Comparison of ENCODE assay signal across 27 cellular contexts in genomic region chr1:41864471-41865040, GRCh38. TPM values are rescaled to one million over a fixed set of nuclear protein-coding genes. Genes with fewer than 3 reads are reported as not detected.
DNase-seq lines count a peak whose midpoint lies in the region; ATAC-seq, FAIRE-seq and TF ChIP-seq lines count a peak whose summit lies in the region.
"Had no signal": no experiment of that assay in that cellular context is flagged by ENCODE, and none has a peak within 500 bp of the region (broad histone marks: within the 10 kb centered on the region; RNA-seq: fewer than 3 reads in every experiment).

No MANE protein-coding gene starts in this region.

- H3K79me2 ChIP-seq in K562 (ENCODE audit: control insufficient read depth, insufficient read depth, low read length) (no peaks in the 10 kb centered on the region), neural progenitor cell (ENCODE audit: low read depth) (no peaks in the 10 kb centered on the region)

- no peaks in the 10 kb centered on the region for H3K9me3 Mint-ChIP-seq in neural progenitor cell
- no peaks in the 10 kb centered on the region for H3K9me3 Mint-ChIP-seq in activated naive CD4-positive, alpha-beta T cell treated with anti-CD3 and anti-CD28 coated beads, Interleukin-2, amount 10 ng/mL, durations not matched to agents 7 days and 5 days
- no peaks in the 10 kb centered on the region for H3K9me3 Mint-ChIP-seq in activated naive CD8-positive, alpha-beta T cell treated with anti-CD3 and anti-CD28 coated beads for 36 hours
- H3K9me3 Mint-ChIP-seq: activated CD4-positive, alpha-beta T cell treated with anti-CD3 and anti-CD28 coated beads, Interleukin-2, amount 10 ng/mL, durations not matched to agents 24 days and 14 days; activated T-cell treated with anti-CD3 and anti-CD28 coated beads, Interleukin-2, amount 50 U/mL, for 24 hours; naive thymus-derived CD8-positive, alpha-beta T cell; stimulated activated naive B cell treated with anti-CD40 and anti-IgM and Interleukin-4, amounts not matched to agents 10 μg/mL and 1 μg/mL and 100 μg/mL, for 72 hours; WTC11 had no signal

- H3K4me3 Mint-ChIP-seq in neural progenitor cell, result no peak overlapping the region
- no peak overlapping the region for H3K4me3 Mint-ChIP-seq in activated naive CD4-positive, alpha-beta T cell treated with anti-CD3 and anti-CD28 coated beads, Interleukin-2, amount 10 ng/mL, durations not matched to agents 7 days and 5 days
- H3K4me3 Mint-ChIP-seq in activated naive CD8-positive, alpha-beta T cell treated with anti-CD3 and anti-CD28 coated beads for 36 hours, result no peak overlapping the region
- H3K4me3 Mint-ChIP-seq: activated CD4-positive, alpha-beta T cell treated with anti-CD3 and anti-CD28 coated beads, Interleukin-2, amount 10 ng/mL, durations not matched to agents 24 days and 14 days; activated T-cell treated with anti-CD3 and anti-CD28 coated beads, Interleukin-2, amount 50 U/mL, for 24 hours; naive thymus-derived CD8-positive, alpha-beta T cell; stimulated activated naive B cell treated with anti-CD40 and anti-IgM and Interleukin-4, amounts not matched to agents 10 μg/mL and 1 μg/mL and 100 μg/mL, for 72 hours; WTC11 had no signal

- intact Hi-C loops in K562 (cut with micrococcal nuclease), result no loop called here

- POLR2A ChIA-PET in K562 (lab: Yijun Ruan, JAX), result interaction anchor here (0.7 to 1.7 kb wide), 5 partner anchors 17 to 228 kb away, joined by 3 to 4 read pairs (median 3); no protein-coding TSS in a partner anchor

- TF ChIP-seq RAD21 in K562 (CRISPR knock-in tag; conservative IDR thresholded peaks at IDR 0.05 in 1 of 2, IDR thresholded peaks at IDR 0.05 in 1 of 2), result no peak

- peaks cover 0 to 13% of the 10 kb centered on the region in 2 experiments; a peak in 2 of 5 replicates for H3K4me1 ChIP-seq in K562 (replicated peaks in 1 of 2; ENCODE audit: control insufficient read depth in 2 of 2, insufficient read depth in 2 of 2, low read length in 2 of 2)
- H3K4me1 ChIP-seq in neural progenitor cell, result peaks cover 15% of the 10 kb centered on the region
- H3K4me1 ChIP-seq: upper lobe of right lung had no signal

- peak overlapping the region; percentile 29 for H3K27ac Mint-ChIP-seq in neural progenitor cell
- H3K27ac Mint-ChIP-seq in activated naive CD4-positive, alpha-beta T cell treated with anti-CD3 and anti-CD28 coated beads, Interleukin-2, amount 10 ng/mL, durations not matched to agents 7 days and 5 days, result no peak overlapping the region
- H3K27ac Mint-ChIP-seq in activated naive CD8-positive, alpha-beta T cell treated with anti-CD3 and anti-CD28 coated beads for 36 hours, result no peak overlapping the region
- H3K27ac Mint-ChIP-seq: activated CD4-positive, alpha-beta T cell treated with anti-CD3 and anti-CD28 coated beads, Interleukin-2, amount 10 ng/mL, durations not matched to agents 24 days and 14 days; activated T-cell treated with anti-CD3 and anti-CD28 coated beads, Interleukin-2, amount 50 U/mL, for 24 hours; naive thymus-derived CD8-positive, alpha-beta T cell; stimulated activated naive B cell treated with anti-CD40 and anti-IgM and Interleukin-4, amounts not matched to agents 10 μg/mL and 1 μg/mL and 100 μg/mL, for 72 hours; WTC11 had no signal

- no peak for FAIRE-seq in K562 (lab: Jason Lieb, UNC)
- FAIRE-seq: keratinocyte had no signal

- no TSS peak for BruUV-seq in K562 (replicated peaks; lab: Mats Ljungman, UMichigan)

- H2AFZ ChIP-seq in K562 (ENCODE audit: low read depth, low read length) (no peak overlapping the region), neural progenitor cell (replicated peaks) (no peak overlapping the region)

- no peaks in the 10 kb centered on the region for H3K9me1 ChIP-seq in K562 (ENCODE audit: control insufficient read depth, insufficient read depth, low read length)

- H3F3A ChIP-seq in neural progenitor cell (ENCODE audit: low read depth), result no peaks in the 10 kb centered on the region

- DNase-seq in EH (ENCODE audit: low read depth), result peak; percentile 48
- DNase-seq in NCI-H524 treated with DMSO at 0.1 percent for 48 hours (lab: John Stamatoyannopoulos, UW), result peak; percentile 27
- DNase-seq in K562 (ENCODE audit: extremely low read depth in 1 of 4, low spot score in 3 of 4), result no peak
- DNase-seq in neural progenitor cell (ENCODE audit: low spot score), result peak; percentile 47
- no peak for DNase-seq in activated naive CD4-positive, alpha-beta T cell treated with anti-CD3 and anti-CD28 coated beads, Interleukin-2, amount 10 ng/mL, durations not matched to agents 7 days and 5 days
- DNase-seq in G401 (ENCODE audit: low spot score), result no peak
- no peak for DNase-seq in activated naive CD8-positive, alpha-beta T cell treated with anti-CD3 and anti-CD28 coated beads for 36 hours
- DNase-seq: activated CD4-positive, alpha-beta T cell treated with anti-CD3 and anti-CD28 coated beads, Interleukin-2, amount 10 ng/mL, durations not matched to agents 24 days and 14 days; activated gamma-delta T cell; activated T-cell treated with anti-CD3 and anti-CD28 coated beads, Interleukin-2, amount 50 U/mL, for 24 hours; caudate nucleus; cortex of kidney; DMS79; effector memory CD4-positive, alpha-beta T cell; erythroblast; foreskin fibroblast; head of caudate nucleus; naive thymus-derived CD8-positive, alpha-beta T cell; NCI-H1048; NCI-H1694; NCI-H2171; NCI-H526; stimulated activated naive B cell treated with anti-CD40 and anti-IgM and Interleukin-4, amounts not matched to agents 10 μg/mL and 1 μg/mL and 100 μg/mL, for 72 hours; substantia nigra; upper lobe of right lung had no signal

- CTCF ChIA-PET in K562 (lab: Yijun Ruan, JAX; ENCODE audit: low intra/inter-chr PET ratio), result no interaction called here
- CTCF ChIA-PET in activated naive CD4-positive, alpha-beta T cell treated with anti-CD3 and anti-CD28 coated beads, Interleukin-2, amount 10 ng/mL, durations not matched to agents 7 days and 5 days (lab: Charles Lee), result interaction anchor here (1.3 to 3.9 kb wide), 4 partner anchors 28 to 349 kb away, joined by 5 to 22 read pairs (median 8); no protein-coding TSS in a partner anchor

- no peak overlapping the region for H3K9ac ChIP-seq in K562 (ENCODE audit: insufficient read depth in 1 of 2, low read depth in 2 of 2, low read length in 2 of 2)
- H3K9ac ChIP-seq in neural progenitor cell, result no peak overlapping the region

- H3K27ac ChIP-seq in K562 (ENCODE audit: extremely low read depth, low read depth, low read length) (no peak overlapping the region), neural progenitor cell (no peak overlapping the region)
- H3K27ac ChIP-seq: upper lobe of right lung had no signal

- H3K36me3 ChIP-seq in K562 (ENCODE audit: control insufficient read depth, insufficient read depth, low read length) (no peaks in the 10 kb centered on the region), neural progenitor cell (no peaks in the 10 kb centered on the region)
- H3K36me3 ChIP-seq: upper lobe of right lung had no signal

- H3K36me3 Mint-ChIP-seq in neural progenitor cell, result no peaks in the 10 kb centered on the region
- H3K36me3 Mint-ChIP-seq in activated naive CD4-positive, alpha-beta T cell treated with anti-CD3 and anti-CD28 coated beads, Interleukin-2, amount 10 ng/mL, durations not matched to agents 7 days and 5 days, result peaks cover 9% of the 10 kb centered on the region
- H3K36me3 Mint-ChIP-seq in activated naive CD8-positive, alpha-beta T cell treated with anti-CD3 and anti-CD28 coated beads for 36 hours, result no peaks in the 10 kb centered on the region
- H3K36me3 Mint-ChIP-seq: naive thymus-derived CD8-positive, alpha-beta T cell; stimulated activated naive B cell treated with anti-CD40 and anti-IgM and Interleukin-4, amounts not matched to agents 10 μg/mL and 1 μg/mL and 100 μg/mL, for 72 hours; WTC11 had no signal

- TF ChIP-seq CTCF in K562 (IDR thresholded peaks at IDR 0.05 in 2 of 3, conservative IDR thresholded peaks at IDR 0.05 in 1 of 3; ENCODE audit: insufficient read depth in 2 of 3, low read depth in 1 of 3, low read length in 3 of 3) (no peak), neural progenitor cell (IDR thresholded peaks at IDR 0.05) (no peak)

- no peak for TF ChIP-seq EP300 in K562 (IDR thresholded peaks at IDR 0.05; ENCODE audit: low read length)

- H3K27me3 ChIP-seq in K562 (ENCODE audit: control insufficient read depth in 2 of 2, insufficient read depth in 2 of 2, low read length in 2 of 2) (peaks cover 23 to 44% of the 10 kb centered on the region in 2 experiments), neural progenitor cell (no peaks in the 10 kb centered on the region)
- H3K27me3 ChIP-seq: upper lobe of right lung had no signal

- in situ Hi-C loops in K562 (cut with MboI), result no loop called here
- in situ Hi-C loops in G401 (cut with HindIII; ENCODE audit: low sequenced_read_pairs), result no loop called here

- H3K9me3 ChIP-seq in K562 (replicated peaks; ENCODE audit: control insufficient read depth, insufficient read depth, low read depth, low read length) (no peaks in the 10 kb centered on the region), neural progenitor cell (ENCODE audit: low read depth) (no peaks in the 10 kb centered on the region)
- H3K9me3 ChIP-seq: upper lobe of right lung had no signal

- H4K20me1 ChIP-seq in K562 (replicated peaks; ENCODE audit: control insufficient read depth, insufficient read depth, low read length), result peaks cover 4% of the 10 kb centered on the region; the same call in 1 of the 2 replicates
- no peaks in the 10 kb centered on the region for H4K20me1 ChIP-seq in neural progenitor cell (ENCODE audit: low read depth)

- peaks cover 9% of the 10 kb centered on the region for H3K27me3 Mint-ChIP-seq in neural progenitor cell (ENCODE audit: insufficient read depth, low read depth)
- H3K27me3 Mint-ChIP-seq in activated naive CD4-positive, alpha-beta T cell treated with anti-CD3 and anti-CD28 coated beads, Interleukin-2, amount 10 ng/mL, durations not matched to agents 7 days and 5 days, result peaks cover 4% of the 10 kb centered on the region
- no peaks in the 10 kb centered on the region for H3K27me3 Mint-ChIP-seq in activated naive CD8-positive, alpha-beta T cell treated with anti-CD3 and anti-CD28 coated beads for 36 hours
- H3K27me3 Mint-ChIP-seq: activated CD4-positive, alpha-beta T cell treated with anti-CD3 and anti-CD28 coated beads, Interleukin-2, amount 10 ng/mL, durations not matched to agents 24 days and 14 days; activated T-cell treated with anti-CD3 and anti-CD28 coated beads, Interleukin-2, amount 50 U/mL, for 24 hours; naive thymus-derived CD8-positive, alpha-beta T cell had no signal

- H3K4me2 ChIP-seq in K562 (ENCODE audit: insufficient read depth, low read length) (no peak overlapping the region), neural progenitor cell (no peak overlapping the region)

- 0% methylated on average over 4 of the region's 4 CpGs for WGBS in K562 (ENCODE audit: insufficient coverage, low coverage, missing lambda C conversion rate)

- H3K4me1 Mint-ChIP-seq in neural progenitor cell, result peaks cover 50% of the 10 kb centered on the region
- peaks cover 51% of the 10 kb centered on the region for H3K4me1 Mint-ChIP-seq in activated naive CD4-positive, alpha-beta T cell treated with anti-CD3 and anti-CD28 coated beads, Interleukin-2, amount 10 ng/mL, durations not matched to agents 7 days and 5 days
- peaks cover 49% of the 10 kb centered on the region for H3K4me1 Mint-ChIP-seq in activated naive CD8-positive, alpha-beta T cell treated with anti-CD3 and anti-CD28 coated beads for 36 hours

- no peak for TF ChIP-seq POLR2A in K562 (conservative IDR thresholded peaks at IDR 0.05)

- H3K4me3 ChIP-seq in K562, result no peak overlapping the region
- H3K4me3 ChIP-seq in neural progenitor cell, result no peak overlapping the region
- H3K4me3 ChIP-seq: upper lobe of right lung had no signal

- no peak for ATAC-seq in K562
- ATAC-seq: naive thymus-derived CD8-positive, alpha-beta T cell; stimulated activated naive B cell treated with anti-CD40 and anti-IgM and Interleukin-4, amounts not matched to agents 10 μg/mL and 1 μg/mL and 100 μg/mL, for 72 hours; upper lobe of right lung; WTC11 had no signal

RNA-seq across cellular contexts. Expression of gene HIVEP3, which starts 54.2 kb away (rescaled TPM):
- 1.9 and 2.5 TPM in 2 replicates for total RNA-seq in K562 (2011; cell fraction: chromatin; rRNA removed; ENCODE audit: low replicate concordance)
- 0.83 and 2.0 TPM in 2 replicates for total RNA-seq in K562 (2011; cell fraction: nucleolus; rRNA removed)
- 1.5 and 2.0 TPM in 2 replicates for total RNA-seq in K562 (2011; cell fraction: nucleoplasm; rRNA removed)
- total RNA-seq in K562 (2014; rRNA removed), result 0.09 and 0.16 TPM in 2 replicates
- 0.26 and 0.33 TPM in 2 replicates for total RNA-seq in K562 (2014; rRNA removed; fragmentation: Illumina TruSeq; extraction: Trizol)
- total RNA-seq in K562 (2015; rRNA removed; fragmentation: Illumina TruSeq; extraction: Trizol), result 0.11 and 0.23 TPM in 2 replicates
- total RNA-seq in K562 (2021), result 0.58 and 0.63 TPM in 2 replicates
- polyA plus RNA-seq in K562 (2011; rRNA removed), result 0.23 and 0.35 TPM in 2 replicates
- polyA plus RNA-seq in K562 (2011; cell fraction: cytosol; rRNA removed), result 0.28 and 0.54 TPM in 2 replicates
- polyA plus RNA-seq in K562 (2011; cell fraction: nucleus; rRNA removed), result 0.38 and 0.65 TPM in 2 replicates
- 0.43 and 0.93 TPM in 2 replicates for polyA plus RNA-seq in K562 (2012)
- polyA plus RNA-seq in K562 (2014; fragmentation: Illumina TruSeq; extraction: Trizol), result 0.53 and 0.55 TPM in 2 replicates
- polyA plus RNA-seq in K562 (2014; fragmentation: Nextera tagmentation; extraction: Ambion mirVana), result under 1 TPM in 1 of 2 experiments, not detected in 1; 0.11 TPM
- 0.15 and 0.49 TPM in 2 replicates for polyA plus RNA-seq in K562 (2014; rRNA removed)
- 0.45 and 0.74 TPM in 2 replicates for polyA minus RNA-seq in K562 (2011; rRNA and poly(A)+ RNA removed)
- polyA minus RNA-seq in K562 (2011; cell fraction: cytosol; rRNA and poly(A)+ RNA removed), result 0.55 TPM in 1 of 2 replicates, not detected in the other
- polyA minus RNA-seq in K562 (2011; cell fraction: nucleus; rRNA and poly(A)+ RNA removed), result 0.11 and 0.40 TPM in 2 replicates
- 0.37 and 1.1 TPM in 2 replicates for total RNA-seq in neural progenitor cell (ENCODE audit: low replicate concordance)
- not detected in 2 replicates for total RNA-seq in G401 (2014; rRNA removed; shearing (Covaris generic))
- 10 to 100 TPM; 19.4 to 21.3 TPM for total RNA-seq in activated naive CD8-positive, alpha-beta T cell treated with anti-CD3 and anti-CD28 coated beads for 36 hours

Comparison
In these comparisons a context has a peak if more than half of its experiments do, and no peak if none do; other contexts are left out.
1. DNase-seq: peak in EH (single experiment), NCI-H524 treated with DMSO at 0.1 percent for 48 hours (single experiment) and neural progenitor cell (single experiment); none in K562 (0 of 4), activated naive CD4-positive, alpha-beta T cell treated with anti-CD3 and anti-CD28 coated beads, Interleukin-2, amount 10 ng/mL, durations not matched to agents 7 days and 5 days (single experiment), G401 (single experiment) and activated naive CD8-positive, alpha-beta T cell treated with anti-CD3 and anti-CD28 coated beads for 36 hours (single experiment).